1 cellular context compared by ENCODE assay signal in genomic region chr7:100437150-100438100, GRCh38.
TF ChIP-seq lines count a peak whose summit lies in the region.

No MANE protein-coding gene starts in this region.

TF ChIP-seq in IMR-90, 13 proteins besides CTCF, POLR2A, EP300 and RAD21:
- no peak for TF ChIP-seq CHD1 (IDR thresholded peaks at IDR 0.05; ENCODE audit: low read depth, low read length)
- no peak for TF ChIP-seq USF2 (IDR thresholded peaks at IDR 0.05; ENCODE audit: low read depth, low read length)
- no peak for TF ChIP-seq MXI1 (IDR thresholded peaks at IDR 0.05; ENCODE audit: borderline replicate concordance, low read depth, low read length)
- no peak for TF ChIP-seq BHLHE40 (IDR thresholded peaks at IDR 0.05; ENCODE audit: low read depth, low read length)
- no peak for TF ChIP-seq RFX5 (IDR thresholded peaks at IDR 0.05; ENCODE audit: low read depth, low read length)
- TF ChIP-seq CEBPB (IDR thresholded peaks at IDR 0.05; ENCODE audit: low read depth, low read length): no peak
- TF ChIP-seq FOS (IDR thresholded peaks at IDR 0.05; ENCODE audit: low read depth, low read length): no peak
- no peak for TF ChIP-seq ELK1 (IDR thresholded peaks at IDR 0.05; ENCODE audit: borderline replicate concordance, low read depth, low read length)
- TF ChIP-seq NFE2L2 (IDR thresholded peaks at IDR 0.05; ENCODE audit: low read depth, low read length): no peak
- TF ChIP-seq MAFK (IDR thresholded peaks at IDR 0.05; ENCODE audit: low read depth, low read length): no peak
- no peak for TF ChIP-seq MAZ (IDR thresholded peaks at IDR 0.05; ENCODE audit: borderline replicate concordance, low read depth, low read length)
- TF ChIP-seq SMC3 (IDR thresholded peaks at IDR 0.05; ENCODE audit: low read depth, low read length): no peak
- no peak for TF ChIP-seq RCOR1 (IDR thresholded peaks at IDR 0.05; ENCODE audit: insufficient replicate concordance, low read length)
TF ChIP-seq in IMR-90: peak in this region for 0.
